ENCODE assay signal across 29 cellular contexts in genomic region chr18:75777630-75778029, GRCh38.
"Had no signal": no experiment of that assay in that cellular context is flagged by ENCODE, and none has a peak within 500 bp of the region (broad histone marks: within the 10 kb centered on the region; RNA-seq: fewer than 3 reads in every experiment).

No MANE protein-coding gene starts in this region.

- H3K9me3 ChIP-seq: heart right ventricle, left lung, lower lobe of right lung, pancreas, prostate gland, stomach, testis, thyroid gland, transverse colon, upper lobe of left lung, uterus had no signal

- H3K4me1 ChIP-seq: heart right ventricle, left lung, lower lobe of right lung, pancreas, prostate gland, stomach, testis, thyroid gland, transverse colon, upper lobe of left lung, uterus had no signal

- H3K4me3 ChIP-seq: heart right ventricle, hepatocyte, left lung, lower lobe of right lung, pancreas, prostate gland, skin epidermis, stomach, testis, thyroid gland, transverse colon, upper lobe of left lung, uterus had no signal

- H3K36me3 Mint-ChIP-seq: naive B cell, natural killer cell had no signal

- DNase-seq: heart right ventricle; left colon; left lung; lower lobe of right lung; mammary epithelial cell; mesenchymal stem cell; naive B cell; natural killer cell; nephron progenitor cell; nucleus accumbens; retina; right cardiac atrium; stimulated activated CD4-positive, alpha-beta T cell treated with anti-CD3 and anti-CD28 coated beads, Interleukin-12 subunit alpha, Interleukin-12 subunit beta, amount 100 ng/mL, for 4 hours; stimulated activated CD4-positive, alpha-beta T cell treated with anti-CD3 and anti-CD28 coated beads, Interleukin-15, amount 100 ng/mL, for 24 hours; stimulated activated CD4-positive, alpha-beta T cell treated with anti-CD3 and anti-CD28 coated beads, Interleukin-2, amount 100 ng/mL, for 24 hours; stimulated activated CD4-positive, alpha-beta T cell treated with anti-CD3 and anti-CD28 coated beads, Interleukin-4, amount 100 ng/mL, for 1 hour; stimulated activated naive CD4-positive, alpha-beta T cell treated with Interleukin-2 at 50 U/mL for 16 hours; stomach; testis; thyroid gland; transverse colon; uterus had no signal

- H3K4me3 Mint-ChIP-seq: naive B cell, natural killer cell, nephron progenitor cell had no signal

- FAIRE-seq: keratinocyte, pancreas had no signal

- H3K27ac Mint-ChIP-seq: naive B cell, natural killer cell, nephron progenitor cell had no signal

- H3K9me3 Mint-ChIP-seq: natural killer cell, nephron progenitor cell had no signal

- H3K4me1 Mint-ChIP-seq: naive B cell, natural killer cell had no signal

- H3K36me3 ChIP-seq: heart right ventricle, left lung, lower lobe of right lung, pancreas, prostate gland, stomach, thyroid gland, transverse colon, upper lobe of left lung, uterus had no signal

- ATAC-seq: heart right ventricle, left colon, left lung, lower lobe of right lung, natural killer cell, pancreas, sciatic nerve had no signal
